1 cellular context compared by ENCODE assay signal in the genomic region with DNA sequence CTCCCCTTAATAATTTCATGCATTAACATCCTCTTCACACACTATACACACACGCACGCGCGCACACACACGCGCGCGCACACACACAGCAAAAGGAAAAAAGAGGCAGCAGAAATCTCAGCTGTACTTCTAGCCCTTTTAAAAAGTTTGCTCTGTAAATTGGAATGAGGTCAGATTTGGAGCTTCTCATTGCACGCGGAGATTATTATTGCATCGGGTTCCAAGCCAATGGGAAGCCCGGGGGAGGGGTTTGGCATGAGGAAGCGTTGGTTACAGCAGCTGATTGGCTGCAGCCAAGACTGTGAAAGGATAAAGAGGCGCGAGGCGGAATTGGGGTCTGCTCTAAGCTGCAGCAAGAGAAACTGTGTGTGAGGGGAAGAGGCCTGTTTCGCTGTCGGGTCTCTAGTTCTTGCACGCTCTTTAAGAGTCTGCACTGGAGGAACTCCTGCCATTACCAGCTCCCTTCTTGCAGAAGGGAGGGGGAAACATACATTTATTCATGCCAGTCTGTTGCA.
TF ChIP-seq lines count a peak whose summit lies in the region.

TSS of gene SOX4 (plus strand) at position 340 of the 515 bp plus-strand sequence. CDS start 784 bp downstream, outside the sequence.

TF ChIP-seq in H1, 55 proteins besides CTCF, POLR2A, EP300 and RAD21 (continued from another document):
- TF ChIP-seq CHD7 (IDR thresholded peaks at IDR 0.05; ENCODE audit: insufficient replicate concordance, low read length) (peak; percentile 58), PHF8 (conservative IDR thresholded peaks at IDR 0.05; ENCODE audit: low read depth, low read length) (peak; percentile 66; the same call in 1 of the 2 replicates), SAP30 (IDR thresholded peaks at IDR 0.05; ENCODE audit: insufficient read depth, insufficient replicate concordance, low read length) (peak; percentile 72), SP1 (IDR thresholded peaks at IDR 0.05; ENCODE audit: low read depth, low read length) (peak; percentile 88), CHD2 (IDR thresholded peaks at IDR 0.05; ENCODE audit: low read length) (peak; percentile 65; the same call in 1 of the 2 replicates), RFX5 (IDR thresholded peaks at IDR 0.05; ENCODE audit: borderline replicate concordance, low read depth, low read length) (peak; percentile 69; the same call in 1 of the 2 replicates), KDM5A (IDR thresholded peaks at IDR 0.05; ENCODE audit: low read length) (no peak), GTF2F1 (IDR thresholded peaks at IDR 0.05; ENCODE audit: borderline replicate concordance, low read depth, low read length) (peak; percentile 95), POLR2AphosphoS5 (IDR thresholded peaks at IDR 0.05; ENCODE audit: low read depth, low read length) (peak; percentile 100)
- TF ChIP-seq, protein P1, sequence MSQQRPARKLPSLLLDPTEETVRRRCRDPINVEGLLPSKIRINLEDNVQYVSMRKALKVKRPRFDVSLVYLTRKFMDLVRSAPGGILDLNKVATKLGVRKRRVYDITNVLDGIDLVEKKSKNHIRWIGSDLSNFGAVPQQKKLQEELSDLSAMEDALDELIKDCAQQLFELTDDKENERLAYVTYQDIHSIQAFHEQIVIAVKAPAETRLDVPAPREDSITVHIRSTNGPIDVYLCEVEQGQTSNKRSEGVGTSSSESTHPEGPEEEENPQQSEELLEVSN (IDR thresholded peaks at IDR 0.05) = peak; percentile 25; the same call in 1 of the 2 replicates
- TF ChIP-seq, protein P2, sequence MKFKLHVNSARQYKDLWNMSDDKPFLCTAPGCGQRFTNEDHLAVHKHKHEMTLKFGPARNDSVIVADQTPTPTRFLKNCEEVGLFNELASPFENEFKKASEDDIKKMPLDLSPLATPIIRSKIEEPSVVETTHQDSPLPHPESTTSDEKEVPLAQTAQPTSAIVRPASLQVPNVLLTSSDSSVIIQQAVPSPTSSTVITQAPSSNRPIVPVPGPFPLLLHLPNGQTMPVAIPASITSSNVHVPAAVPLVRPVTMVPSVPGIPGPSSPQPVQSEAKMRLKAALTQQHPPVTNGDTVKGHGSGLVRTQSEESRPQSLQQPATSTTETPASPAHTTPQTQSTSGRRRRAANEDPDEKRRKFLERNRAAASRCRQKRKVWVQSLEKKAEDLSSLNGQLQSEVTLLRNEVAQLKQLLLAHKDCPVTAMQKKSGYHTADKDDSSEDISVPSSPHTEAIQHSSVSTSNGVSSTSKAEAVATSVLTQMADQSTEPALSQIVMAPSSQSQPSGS (IDR thresholded peaks at IDR 0.05; ENCODE audit: low read length) = peak; percentile 58; the same call in 1 of the 2 replicates
